Comparison of ENCODE assay signal across 15 cellular contexts in the genomic region with DNA sequence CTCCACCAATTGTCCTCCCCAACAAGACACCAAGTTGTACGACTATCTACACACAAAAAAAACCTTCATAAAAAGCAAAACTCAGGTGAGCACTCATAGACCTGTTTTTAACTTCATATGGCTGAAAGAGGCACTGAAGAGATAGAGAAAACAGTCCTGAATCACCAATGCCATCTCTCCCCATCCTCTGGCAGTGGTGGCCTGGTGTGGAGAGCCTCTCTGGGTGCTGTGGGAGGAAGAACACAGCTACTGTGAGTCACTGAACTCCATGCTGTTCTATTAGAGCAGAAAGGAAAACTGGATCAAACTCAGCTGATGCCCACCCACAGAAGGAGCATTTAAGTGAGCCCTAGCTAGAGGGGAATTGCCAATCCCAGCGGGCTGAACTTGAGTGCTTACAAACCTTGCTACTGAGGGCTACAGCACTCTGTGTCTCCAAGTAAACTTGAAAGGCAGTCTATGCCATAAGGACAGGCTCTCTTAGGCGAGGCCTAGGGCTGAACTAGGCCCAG.
DNase-seq lines count a peak whose midpoint lies in the region; ATAC-seq and TF ChIP-seq lines count a peak whose summit lies in the region.
"Had no signal": no experiment of that assay in that cellular context is flagged by ENCODE, and none has a peak within 500 bp of the region (broad histone marks: within the 10 kb centered on the region; RNA-seq: fewer than 3 reads in every experiment).

No MANE protein-coding gene starts in this region.

- H3K27ac ChIP-seq in RWPE1: peak overlapping the region; percentile 6; the same call in 1 of the 2 replicates
- H3K27ac ChIP-seq in smooth muscle cell (ENCODE audit: low read depth): no peak overlapping the region
- no peak overlapping the region for H3K27ac ChIP-seq in right lobe of liver
- H3K27ac ChIP-seq: SJCRH30 had no signal

- peaks cover 36% of the 10 kb centered on the region for H3K4me1 Mint-ChIP-seq in activated naive CD4-positive, alpha-beta T cell treated with anti-CD3 and anti-CD28 coated beads, Interleukin-2, amount 10 ng/mL, durations not matched to agents 7 days and 5 days
- peaks cover 26% of the 10 kb centered on the region for H3K4me1 Mint-ChIP-seq in activated naive CD8-positive, alpha-beta T cell treated with anti-CD3 and anti-CD28 coated beads, Interleukin-2, amount 10 ng/mL, durations not matched to agents 7 days and 5 days

- 90% methylated on average over 3 of the region's 3 CpGs for WGBS in smooth muscle cell (ENCODE audit: low lambda C conversion rate)
- WGBS in right lobe of liver (ENCODE audit: insufficient coverage, low coverage, low lambda C conversion rate, missing lambda C conversion rate): 88% methylated on average over 2 of the region's 3 CpGs

- H2AFZ ChIP-seq in smooth muscle cell (ENCODE audit: low read depth): peak overlapping the region; percentile 5

- no peak for TF ChIP-seq POLR2A in right lobe of liver (IDR thresholded peaks at IDR 0.05)

- no peak overlapping the region for H3K9ac ChIP-seq in smooth muscle cell (ENCODE audit: low read depth)

- H3K4me2 ChIP-seq in smooth muscle cell: no peak overlapping the region

- CTCF ChIA-PET in activated naive CD4-positive, alpha-beta T cell treated with anti-CD3 and anti-CD28 coated beads, Interleukin-2, amount 10 ng/mL, durations not matched to agents 7 days and 5 days (lab: Charles Lee): no interaction called here
- CTCF ChIA-PET in RWPE1 (lab: Yijun Ruan, JAX): no interaction called here

- intact Hi-C loops in right lobe of liver (cut with DNase I): loop anchor here in 1 of 2 donors (10.0 kb wide), 1 partner anchor 191 kb away; no protein-coding TSS in a partner anchor

- H3K79me2 ChIP-seq in smooth muscle cell (ENCODE audit: low read depth): no peaks in the 10 kb centered on the region

- peaks cover 4% of the 10 kb centered on the region for H3K9me3 ChIP-seq in smooth muscle cell (replicated peaks; ENCODE audit: low read depth)
- no peaks in the 10 kb centered on the region for H3K9me3 ChIP-seq in right lobe of liver
- H3K9me3 ChIP-seq: SJCRH30 had no signal

- H3K4me3 Mint-ChIP-seq in activated naive CD4-positive, alpha-beta T cell treated with anti-CD3 and anti-CD28 coated beads, Interleukin-2, amount 10 ng/mL, durations not matched to agents 7 days and 5 days: no peak overlapping the region
- peak overlapping the region; percentile 47 for H3K4me3 Mint-ChIP-seq in activated naive CD8-positive, alpha-beta T cell treated with anti-CD3 and anti-CD28 coated beads, Interleukin-2, amount 10 ng/mL, durations not matched to agents 7 days and 5 days

- peaks cover 18% of the 10 kb centered on the region for H3K36me3 Mint-ChIP-seq in activated naive CD4-positive, alpha-beta T cell treated with anti-CD3 and anti-CD28 coated beads, Interleukin-2, amount 10 ng/mL, durations not matched to agents 7 days and 5 days
- H3K36me3 Mint-ChIP-seq in activated naive CD8-positive, alpha-beta T cell treated with anti-CD3 and anti-CD28 coated beads, Interleukin-2, amount 10 ng/mL, durations not matched to agents 7 days and 5 days: peaks cover 18% of the 10 kb centered on the region

- H3K9me3 Mint-ChIP-seq in activated naive CD4-positive, alpha-beta T cell treated with anti-CD3 and anti-CD28 coated beads, Interleukin-2, amount 10 ng/mL, durations not matched to agents 7 days and 5 days: peaks cover 17% of the 10 kb centered on the region
- H3K9me3 Mint-ChIP-seq in activated naive CD8-positive, alpha-beta T cell treated with anti-CD3 and anti-CD28 coated beads, Interleukin-2, amount 10 ng/mL, durations not matched to agents 7 days and 5 days: peaks cover 12% of the 10 kb centered on the region

- no peaks in the 10 kb centered on the region for H3K27me3 Mint-ChIP-seq in activated naive CD4-positive, alpha-beta T cell treated with anti-CD3 and anti-CD28 coated beads, Interleukin-2, amount 10 ng/mL, durations not matched to agents 7 days and 5 days
- H3K27me3 Mint-ChIP-seq in activated naive CD8-positive, alpha-beta T cell treated with anti-CD3 and anti-CD28 coated beads, Interleukin-2, amount 10 ng/mL, durations not matched to agents 7 days and 5 days: no peaks in the 10 kb centered on the region

- POLR2A ChIA-PET in RWPE1 (lab: Yijun Ruan, JAX; ENCODE audit: low non-redundant PET): no interaction called here
- POLR2A ChIA-PET in activated naive CD8-positive, alpha-beta T cell treated with anti-CD3 and anti-CD28 coated beads, Interleukin-2, amount 10 ng/mL, durations not matched to agents 7 days and 5 days (lab: Charles Lee): interaction anchor here (1.5 kb wide), 1 partner anchor 9 kb away, joined by 7 read pairs; no protein-coding TSS in a partner anchor

- H3K27ac Mint-ChIP-seq in activated naive CD4-positive, alpha-beta T cell treated with anti-CD3 and anti-CD28 coated beads, Interleukin-2, amount 10 ng/mL, durations not matched to agents 7 days and 5 days: peak overlapping the region; percentile 85
- H3K27ac Mint-ChIP-seq in activated naive CD8-positive, alpha-beta T cell treated with anti-CD3 and anti-CD28 coated beads, Interleukin-2, amount 10 ng/mL, durations not matched to agents 7 days and 5 days: peak overlapping the region; percentile 85

- TF ChIP-seq CTCF in RWPE1 (conservative IDR thresholded peaks at IDR 0.05; ENCODE audit: low read depth) (no peak), smooth muscle cell (IDR thresholded peaks at IDR 0.05; ENCODE audit: borderline replicate concordance, insufficient read depth, poor library complexity, severe bottlenecking) (no peak), right lobe of liver (IDR thresholded peaks at IDR 0.05) (no peak)

- H3K4me3 ChIP-seq in smooth muscle cell: no peak overlapping the region
- no peak overlapping the region for H3K4me3 ChIP-seq in right lobe of liver
- H3K4me3 ChIP-seq: SJCRH30 had no signal

- H3K27me3 ChIP-seq in smooth muscle cell (ENCODE audit: low read depth) (no peaks in the 10 kb centered on the region), right lobe of liver (no peaks in the 10 kb centered on the region)
- H3K27me3 ChIP-seq: SJCRH30 had no signal

- no peaks in the 10 kb centered on the region for H3F3A ChIP-seq in smooth muscle cell (ENCODE audit: low read depth)

- ATAC-seq in activated naive CD8-positive, alpha-beta T cell treated with anti-CD3 and anti-CD28 coated beads, Interleukin-2, amount 10 ng/mL, durations not matched to agents 7 days and 5 days (ENCODE audit: low read depth): peak; percentile 38
- ATAC-seq in right lobe of liver: no peak
- ATAC-seq: HepG2, PC-3 had no signal

- H3K36me3 ChIP-seq in smooth muscle cell (ENCODE audit: low read depth) (no peaks in the 10 kb centered on the region), right lobe of liver (no peaks in the 10 kb centered on the region)
- H3K36me3 ChIP-seq: SJCRH30 had no signal

- no peaks in the 10 kb centered on the region for H3K4me1 ChIP-seq in smooth muscle cell (ENCODE audit: low read depth)
- peaks cover 0 to 5% (median 2%) of the 10 kb centered on the region in 4 donors for H3K4me1 ChIP-seq in right lobe of liver
- H3K4me1 ChIP-seq: SJCRH30 had no signal

- no peaks in the 10 kb centered on the region for H4K20me1 ChIP-seq in smooth muscle cell (ENCODE audit: low read depth)

- DNase-seq in activated naive CD4-positive, alpha-beta T cell treated with anti-CD3 and anti-CD28 coated beads, Interleukin-2, amount 10 ng/mL, durations not matched to agents 7 days and 5 days: no peak
- no peak for DNase-seq in activated naive CD4-positive, alpha-beta T cell treated with Interleukin-2 at 50 U/mL for 16 hours
- DNase-seq in RWPE1 (ENCODE audit: low spot score) (no peak), smooth muscle cell (lab: John Stamatoyannopoulos, UW; ENCODE audit: unreplicated experiment) (no peak), right lobe of liver (no peak)
- no peak for DNase-seq in activated naive CD8-positive, alpha-beta T cell treated with anti-CD3 and anti-CD28 coated beads, Interleukin-2, amount 10 ng/mL, durations not matched to agents 7 days and 5 days
- no peak for DNase-seq in NK-92 treated with Interleukin-12 subunit alpha and Interleukin-12 subunit beta, amount 100 ng/mL, for 24 hours (lab: John Stamatoyannopoulos, UW)
- DNase-seq: ACHN, COR-L47, NCI-H1105 treated with DMSO at 0.1 percent for 48 hours, NCI-H187, NCI-H446, PC-3, SJCRH30 had no signal
